ENCODE assay signal across 39 cellular contexts in genomic region chr4:134390327-134390726, GRCh38.
"Had no signal": no experiment of that assay in that cellular context is flagged by ENCODE, and none has a peak within 500 bp of the region (broad histone marks: within the 10 kb centered on the region; RNA-seq: fewer than 3 reads in every experiment).

No MANE protein-coding gene starts in this region.

- H3K27ac Mint-ChIP-seq: activated naive CD4-positive, alpha-beta T cell treated with anti-CD3 and anti-CD28 coated beads, Interleukin-2, amount 10 ng/mL, durations not matched to agents 7 days and 5 days; activated naive CD4-positive, alpha-beta T cell treated with anti-CD3 and anti-CD28 coated beads, Interleukin-2, amount 50 U/mL, for 24 hours; activated naive CD4-positive, alpha-beta T cell treated with anti-CD3 and anti-CD28 coated beads, Interleukin-2, amount 50 U/mL, for 72 hours; activated naive CD8-positive, alpha-beta T cell; activated naive CD8-positive, alpha-beta T cell treated with anti-CD3 and anti-CD28 coated beads for 36 hours; activated naive CD8-positive, alpha-beta T cell treated with anti-CD3 and anti-CD28 coated beads, Interleukin-2, amount 10 ng/mL, durations not matched to agents 7 days and 5 days; activated naive CD8-positive, alpha-beta T cell treated with anti-CD3 and anti-CD28 coated beads, Interleukin-2, amount 50 U/mL, for 24 hours; activated T-cell treated with anti-CD3 and anti-CD28 coated beads, Interleukin-2, amount 50 U/mL, for 24 hours; activated T-cell treated with anti-CD3 and anti-CD28 coated beads, Interleukin-2, amount 50 U/mL, for 72 hours; activated T-helper 1 cell treated with anti-CD3 and anti-CD28 coated beads, Interleukin-12 subunit alpha, Interleukin-12 subunit beta, Interleukin-2, Interleukin-4 antibody, amounts not matched to agents 30 ng/mL and 10 ng/mL and 1 ng/mL, durations not matched to agents 14 hours and 24 hours and 36 hours; activated T-helper 17 cell treated with anti-CD3 and anti-CD28 coated beads, Interleukin-2, amount 50 U/mL, for 72 hours; activated T-helper 2 cell treated with anti-CD3 and anti-CD28 coated beads, Interferon-gamma antibody, Interleukin-2, Interleukin-4, amounts not matched to agents 10 μg/mL and 5 μg/mL and 100 μg/mL, durations not matched to agents 14 hours and 24 hours and 36 hours had no signal

- H3K36me3 Mint-ChIP-seq: activated naive CD4-positive, alpha-beta T cell treated with anti-CD3 and anti-CD28 coated beads, Interleukin-2, amount 10 ng/mL, durations not matched to agents 7 days and 5 days; activated naive CD4-positive, alpha-beta T cell treated with anti-CD3 and anti-CD28 coated beads, Interleukin-2, amount 50 U/mL, for 24 hours; activated naive CD8-positive, alpha-beta T cell; activated naive CD8-positive, alpha-beta T cell treated with anti-CD3 and anti-CD28 coated beads for 36 hours; activated naive CD8-positive, alpha-beta T cell treated with anti-CD3 and anti-CD28 coated beads, Interleukin-2, amount 10 ng/mL, durations not matched to agents 7 days and 5 days; brain had no signal

- H3K36me3 ChIP-seq: adrenal gland, ascending aorta, brain microvascular endothelial cell, cardiac muscle cell had no signal

- DNase-seq: activated effector memory CD4-positive, alpha-beta T cell treated with anti-CD3 and anti-CD28 coated beads, Interleukin-2, amount 50 U/mL, for 16 hours; activated effector memory CD4-positive, alpha-beta T cell treated with Interleukin-2 at 50 U/mL for 16 hours; activated gamma-delta T cell; activated gamma-delta T cell treated with Interleukin-2 at 50 U/mL for 16 hours; activated naive CD4-positive, alpha-beta T cell; activated naive CD4-positive, alpha-beta T cell treated with anti-CD3 and anti-CD28 coated beads, Interleukin-2, amount 10 ng/mL, durations not matched to agents 7 days and 5 days; activated naive CD4-positive, alpha-beta T cell treated with anti-CD3 and anti-CD28 coated beads, Interleukin-2, amount 50 U/mL, for 16 hours; activated naive CD4-positive, alpha-beta T cell treated with Interleukin-2 at 50 U/mL for 16 hours; activated naive CD8-positive, alpha-beta T cell treated with anti-CD3 and anti-CD28 coated beads for 36 hours; activated naive CD8-positive, alpha-beta T cell treated with anti-CD3 and anti-CD28 coated beads, Interleukin-2, amount 10 ng/mL, durations not matched to agents 7 days and 5 days; activated naive CD8-positive, alpha-beta T cell treated with anti-CD3 and anti-CD28 coated beads, Interleukin-2, amount 50 U/mL, for 24 hours; activated T-cell treated with anti-CD3 and anti-CD28 coated beads, Interleukin-2, amount 50 U/mL, for 1 hour; activated T-cell treated with anti-CD3 and anti-CD28 coated beads, Interleukin-2, amount 50 U/mL, for 24 hours; activated T-cell treated with anti-CD3 and anti-CD28 coated beads, Interleukin-2, amount 50 U/mL, for 4 hours; activated T-cell treated with anti-CD3 and anti-CD28 coated beads, Interleukin-2, amount 50 U/mL, for 48 hours; activated T-cell treated with anti-CD3 and anti-CD28 coated beads, Interleukin-2, amount 50 U/mL, for 72 hours; adrenal gland; amniotic stem cell; amygdala; anterior cingulate cortex; aorta; body of pancreas; brain microvascular endothelial cell; caudate nucleus; central memory CD4-positive, alpha-beta T cell; cerebellar nuclear complex had no signal

- H3K9me3 ChIP-seq: adrenal gland, ascending aorta, body of pancreas had no signal

- H3K4me1 Mint-ChIP-seq: activated naive CD4-positive, alpha-beta T cell treated with anti-CD3 and anti-CD28 coated beads, Interleukin-2, amount 10 ng/mL, durations not matched to agents 7 days and 5 days; activated naive CD4-positive, alpha-beta T cell treated with anti-CD3 and anti-CD28 coated beads, Interleukin-2, amount 50 U/mL, for 24 hours; activated naive CD8-positive, alpha-beta T cell treated with anti-CD3 and anti-CD28 coated beads for 36 hours; activated naive CD8-positive, alpha-beta T cell treated with anti-CD3 and anti-CD28 coated beads, Interleukin-2, amount 10 ng/mL, durations not matched to agents 7 days and 5 days; activated naive CD8-positive, alpha-beta T cell treated with anti-CD3 and anti-CD28 coated beads, Interleukin-2, amount 50 U/mL, for 24 hours; activated T-helper 17 cell treated with anti-CD3 and anti-CD28 coated beads, Interleukin-2, amount 50 U/mL, for 72 hours; central memory CD8-positive, alpha-beta T cell had no signal

- FAIRE-seq: astrocyte, bronchial epithelial cell had no signal

- H3K4me1 ChIP-seq: adrenal gland, ascending aorta, body of pancreas, breast epithelium had no signal

- H3K27ac ChIP-seq: adrenal gland, ascending aorta, body of pancreas, brain microvascular endothelial cell, breast epithelium, cardiac muscle cell had no signal

- H3K27me3 Mint-ChIP-seq: activated naive CD4-positive, alpha-beta T cell treated with anti-CD3 and anti-CD28 coated beads, Interleukin-2, amount 10 ng/mL, durations not matched to agents 7 days and 5 days; activated naive CD4-positive, alpha-beta T cell treated with anti-CD3 and anti-CD28 coated beads, Interleukin-2, amount 50 U/mL, for 24 hours; activated naive CD8-positive, alpha-beta T cell; activated naive CD8-positive, alpha-beta T cell treated with anti-CD3 and anti-CD28 coated beads for 36 hours; activated naive CD8-positive, alpha-beta T cell treated with anti-CD3 and anti-CD28 coated beads, Interleukin-2, amount 10 ng/mL, durations not matched to agents 7 days and 5 days; activated naive CD8-positive, alpha-beta T cell treated with anti-CD3 and anti-CD28 coated beads, Interleukin-2, amount 50 U/mL, for 24 hours; activated T-cell treated with anti-CD3 and anti-CD28 coated beads, Interleukin-2, amount 50 U/mL, for 24 hours; activated T-helper 17 cell treated with anti-CD3 and anti-CD28 coated beads, Interleukin-2, amount 50 U/mL, for 72 hours; central memory CD8-positive, alpha-beta T cell had no signal

- H3K27me3 ChIP-seq: adrenal gland, ascending aorta, body of pancreas, brain microvascular endothelial cell, breast epithelium, cardiac muscle cell had no signal

- H3K9me3 Mint-ChIP-seq: activated naive CD4-positive, alpha-beta T cell treated with anti-CD3 and anti-CD28 coated beads, Interleukin-2, amount 50 U/mL, for 24 hours; activated naive CD8-positive, alpha-beta T cell treated with anti-CD3 and anti-CD28 coated beads, Interleukin-2, amount 10 ng/mL, durations not matched to agents 7 days and 5 days; activated T-helper 1 cell treated with anti-CD3 and anti-CD28 coated beads, Interleukin-12 subunit alpha, Interleukin-12 subunit beta, Interleukin-2, Interleukin-4 antibody, amounts not matched to agents 30 ng/mL and 10 ng/mL and 1 ng/mL, durations not matched to agents 14 hours and 24 hours and 36 hours; activated T-helper 2 cell treated with anti-CD3 and anti-CD28 coated beads, Interferon-gamma antibody, Interleukin-2, Interleukin-4, amounts not matched to agents 10 μg/mL and 5 μg/mL and 100 μg/mL, durations not matched to agents 14 hours and 24 hours and 36 hours had no signal

- ATAC-seq: activated naive CD4-positive, alpha-beta T cell treated with anti-CD3 and anti-CD28 coated beads, Interleukin-2, amount 50 U/mL, for 72 hours; activated naive CD8-positive, alpha-beta T cell treated with anti-CD3 and anti-CD28 coated beads, Interleukin-2, amount 50 U/mL, for 24 hours; activated T-cell treated with anti-CD3 and anti-CD28 coated beads, Interleukin-2, amount 50 U/mL, for 4 hours; activated T-cell treated with anti-CD3 and anti-CD28 coated beads, Interleukin-2, amount 50 U/mL, for 72 hours; activated T-helper 17 cell treated with anti-CD3 and anti-CD28 coated beads, Interleukin-2, amount 50 U/mL, for 72 hours; body of pancreas had no signal

- H3K4me3 Mint-ChIP-seq: activated naive CD4-positive, alpha-beta T cell treated with anti-CD3 and anti-CD28 coated beads, Interleukin-2, amount 10 ng/mL, durations not matched to agents 7 days and 5 days; activated naive CD4-positive, alpha-beta T cell treated with anti-CD3 and anti-CD28 coated beads, Interleukin-2, amount 50 U/mL, for 24 hours; activated naive CD8-positive, alpha-beta T cell; activated naive CD8-positive, alpha-beta T cell treated with anti-CD3 and anti-CD28 coated beads for 36 hours; activated naive CD8-positive, alpha-beta T cell treated with anti-CD3 and anti-CD28 coated beads, Interleukin-2, amount 10 ng/mL, durations not matched to agents 7 days and 5 days; activated naive CD8-positive, alpha-beta T cell treated with anti-CD3 and anti-CD28 coated beads, Interleukin-2, amount 50 U/mL, for 24 hours; activated T-cell treated with anti-CD3 and anti-CD28 coated beads, Interleukin-2, amount 50 U/mL, for 24 hours; activated T-cell treated with anti-CD3 and anti-CD28 coated beads, Interleukin-2, amount 50 U/mL, for 4 hours; activated T-cell treated with anti-CD3 and anti-CD28 coated beads, Interleukin-2, amount 50 U/mL, for 72 hours; activated T-helper 1 cell treated with anti-CD3 and anti-CD28 coated beads, Interleukin-12 subunit alpha, Interleukin-12 subunit beta, Interleukin-2, Interleukin-4 antibody, amounts not matched to agents 30 ng/mL and 10 ng/mL and 1 ng/mL, durations not matched to agents 14 hours and 24 hours and 36 hours; activated T-helper 17 cell treated with anti-CD3 and anti-CD28 coated beads, Interleukin-2, amount 50 U/mL, for 72 hours; brain; central memory CD8-positive, alpha-beta T cell had no signal

- H3K4me3 ChIP-seq: adrenal gland, ascending aorta, body of pancreas, breast epithelium, cardiac muscle cell had no signal
